ENCODE assay signal across 11 cellular contexts in the genomic region with DNA sequence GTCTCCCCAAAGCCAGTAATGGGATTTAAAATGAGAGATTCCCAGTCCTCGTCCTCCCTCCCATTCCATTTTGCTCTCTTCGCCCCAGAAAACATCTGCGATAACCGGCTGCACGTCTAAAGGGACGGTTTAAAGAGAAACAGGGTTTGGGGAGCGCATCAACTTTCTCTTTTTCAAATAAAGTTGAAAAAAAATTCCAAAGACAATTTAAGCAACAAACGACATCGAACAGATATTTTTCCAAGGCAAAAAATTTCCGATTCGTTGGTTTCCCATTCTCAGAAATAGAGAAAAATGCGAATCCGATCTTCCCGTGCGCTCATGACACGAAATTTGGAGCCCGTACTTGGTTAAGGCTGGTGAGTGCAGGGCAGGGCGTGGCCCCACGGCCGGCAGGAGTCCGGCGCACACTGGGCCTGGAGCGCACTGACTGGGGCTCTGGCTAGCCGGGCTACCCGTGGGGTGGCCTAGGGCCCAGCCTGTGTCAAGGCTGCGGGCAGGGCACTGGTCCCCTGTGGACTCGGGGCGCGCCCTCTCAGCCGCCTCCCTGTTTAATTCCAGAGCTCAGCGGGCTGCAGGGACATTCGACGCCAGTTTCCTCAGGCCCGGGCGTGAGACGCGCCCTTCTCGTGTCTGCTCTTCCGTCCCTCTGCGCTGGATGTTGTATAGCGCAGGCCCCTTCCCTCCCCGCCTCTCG. TPM values are rescaled to one million over a fixed set of nuclear protein-coding genes. Genes with fewer than 3 reads are reported as not detected.
DNase-seq lines count a peak whose midpoint lies in the region; TF ChIP-seq lines count a peak whose summit lies in the region.
"Had no signal": no experiment of that assay in that cellular context is flagged by ENCODE, and none has a peak within 500 bp of the region (broad histone marks: within the 10 kb centered on the region; RNA-seq: fewer than 3 reads in every experiment).

No MANE protein-coding gene starts in this region.

- H3K36me3 Mint-ChIP-seq in CD14-positive monocyte: peaks cover 9 to 18% of the 10 kb centered on the region in 2 donors

- H3K4me3 ChIP-seq in mammary epithelial cell (replicated peaks in 1 of 3; ENCODE audit: insufficient read depth in 1 of 3, low read depth in 2 of 3, low read length in 3 of 3) (no peak overlapping the region), iPS-11a (ENCODE audit: low read depth, low read length) (peak overlapping the region; percentile 4)

- H4K20me1 ChIP-seq in mammary epithelial cell (ENCODE audit: insufficient read depth, low read length): no peaks in the 10 kb centered on the region

- peaks cover 53 to 72% (median 58%) of the 10 kb centered on the region in 3 donors for H3K27me3 Mint-ChIP-seq in CD14-positive monocyte (ENCODE audit: low read depth in 3 of 3)

- peaks cover 87% of the 10 kb centered on the region for H3K4me1 Mint-ChIP-seq in CD14-positive monocyte

- peak overlapping the region; percentile 51 for H3K4me2 ChIP-seq in mammary epithelial cell (ENCODE audit: insufficient read depth, low read depth, low read length)

- H3K36me3 ChIP-seq in mammary epithelial cell (ENCODE audit: insufficient read depth, low read length): no peaks in the 10 kb centered on the region

- intact Hi-C loops in CD14-positive monocyte (cut with micrococcal nuclease) (loop anchor here in 1 of 2 donors (1.0 to 10.0 kb wide), 3 partner anchors 8 to 891 kb away; a partner anchor contains a TSS), mammary epithelial cell (cut with micrococcal nuclease) (no loop called here), posterior vena cava (cut with DNase I) (loop anchor here in 1 of 2 donors (10.0 kb wide), 1 partner anchor 109 kb away; no protein-coding TSS in a partner anchor)

- in situ Hi-C loops in mammary epithelial cell (cut with MboI; ENCODE audit: low sequenced_read_pairs in 2 of 2) (loop anchor here in 1 of 2 donors (10.0 kb wide), 1 partner anchor 109 kb away; no protein-coding TSS in a partner anchor), GM13977 (cut with MboI; ENCODE audit: low pct_unique_long_range_greater_than_20kb, low sequenced_read_pairs, unreplicated experiment) (no loop called here)

- H3K27ac ChIP-seq in mammary epithelial cell (ENCODE audit: insufficient read depth, low read depth, low read length): no peak overlapping the region

- H3K9me3 Mint-ChIP-seq in CD14-positive monocyte: peaks cover 0 to 19% (median 14%) of the 10 kb centered on the region in 7 donors
- H3K9me3 Mint-ChIP-seq: activated naive CD4-positive, alpha-beta T cell treated with anti-CD3 and anti-CD28 coated beads, Interleukin-2, amount 50 U/mL, for 72 hours had no signal

- CTCF ChIA-PET in mammary epithelial cell (lab: Charles Lee; ENCODE audit: low non-redundant PET): no interaction called here

- no peak for TF ChIP-seq CTCF in CD14-positive monocyte (IDR thresholded peaks at IDR 0.05)
- TF ChIP-seq CTCF in mammary epithelial cell (conservative IDR thresholded peaks at IDR 0.05 in 1 of 2, IDR thresholded peaks at IDR 0.05 in 1 of 2; ENCODE audit: extremely low read depth in 1 of 2, insufficient read depth in 1 of 2, low read depth in 1 of 2, low read length in 2 of 2): no peak
- TF ChIP-seq CTCF in GM13977 (IDR thresholded peaks at IDR 0.05; ENCODE audit: extremely low read depth, insufficient read depth, missing control alignments): no peak

- peak overlapping the region; percentile 67 for H2AFZ ChIP-seq in mammary epithelial cell (ENCODE audit: low read depth, low read length)

- DNase-seq in CD14-positive monocyte (ENCODE audit: low spot score) (peak; percentile 64), mammary epithelial cell (no peak), posterior vena cava (ENCODE audit: low spot score) (peak; percentile 88), activated T-cell treated with anti-CD3 and anti-CD28 coated beads for 4 hours (no peak), GM13977 (ENCODE audit: low spot score) (no peak), SKM-1 treated with dmso at 0.1 percent for 144 hours (lab: John Stamatoyannopoulos, UW; ENCODE audit: unreplicated experiment) (no peak)
- DNase-seq in activated effector memory CD4-positive, alpha-beta T cell treated with Interleukin-2 at 50 U/mL for 16 hours: no peak
- DNase-seq: activated CD4-positive, alpha-beta T cell treated with anti-CD3 and anti-CD28 coated beads for 36 hours; nucleus accumbens had no signal

- peaks cover 49% of the 10 kb centered on the region for H3K4me1 ChIP-seq in mammary epithelial cell (ENCODE audit: insufficient read depth, low read length)

- BruUV-seq in mammary epithelial cell (replicated peaks; lab: Mats Ljungman, UMichigan): no TSS peak

- dilution Hi-C loops in mammary epithelial cell (cut with HindIII; ENCODE audit: low sequenced_read_pairs): no loop called here

- H3K79me2 ChIP-seq in mammary epithelial cell (ENCODE audit: insufficient read depth, low read length): no peaks in the 10 kb centered on the region

- H3K27ac Mint-ChIP-seq in CD14-positive monocyte: peak overlapping the region in 6 of 7 donors; percentile 25 to 90 (median 66)
- H3K27ac Mint-ChIP-seq: activated CD4-positive, alpha-beta T cell treated with anti-CD3 and anti-CD28 coated beads for 36 hours; activated naive CD4-positive, alpha-beta T cell treated with anti-CD3 and anti-CD28 coated beads, Interleukin-2, amount 50 U/mL, for 72 hours had no signal

- no peaks in the 10 kb centered on the region for H3K27me3 ChIP-seq in mammary epithelial cell (ENCODE audit: insufficient read depth, low read length)

- H3K9me3 ChIP-seq in mammary epithelial cell (replicated peaks; ENCODE audit: insufficient read depth, low read length): no peaks in the 10 kb centered on the region

- H3K4me3 Mint-ChIP-seq in CD14-positive monocyte: peak overlapping the region; percentile 71 to 94
- H3K4me3 Mint-ChIP-seq: activated CD4-positive, alpha-beta T cell treated with anti-CD3 and anti-CD28 coated beads for 36 hours had no signal

- WGBS in mammary epithelial cell (ENCODE audit: low coverage, missing lambda C conversion rate): 32% methylated on average over 34 of the region's 43 CpGs

- no peak overlapping the region for H3K9ac ChIP-seq in mammary epithelial cell (ENCODE audit: insufficient read depth, low read length)

RNA-seq across cellular contexts. Expression of a gene that starts 17.8 kb away (rescaled TPM):
- under 1 TPM; 0.42 to 0.43 TPM for polyA plus RNA-seq in CD14-positive monocyte
- total RNA-seq in mammary epithelial cell: 10 to 100 TPM in 1 of 2 donors, 1 to 10 TPM in 1; 6.7 to 11.3 TPM
- 1.5 TPM for polyA plus RNA-seq in mammary epithelial cell
- polyA minus RNA-seq in mammary epithelial cell: 11.4 TPM
- 10 to 100 TPM; 40.8 to 43.7 TPM for total RNA-seq in posterior vena cava

Comparison
In these comparisons a context has a peak if more than half of its experiments do, and no peak if none do; other contexts are left out.
1. DNase-seq: peak in CD14-positive monocyte (single experiment) and posterior vena cava (single experiment); none in mammary epithelial cell (single experiment), activated T-cell treated with anti-CD3 and anti-CD28 coated beads for 4 hours (single experiment), GM13977 (single experiment), activated effector memory CD4-positive, alpha-beta T cell treated with Interleukin-2 at 50 U/mL for 16 hours (single experiment) and SKM-1 treated with dmso at 0.1 percent for 144 hours (single experiment).